Comparison of ENCODE assay signal across 18 cellular contexts in the genomic region with DNA sequence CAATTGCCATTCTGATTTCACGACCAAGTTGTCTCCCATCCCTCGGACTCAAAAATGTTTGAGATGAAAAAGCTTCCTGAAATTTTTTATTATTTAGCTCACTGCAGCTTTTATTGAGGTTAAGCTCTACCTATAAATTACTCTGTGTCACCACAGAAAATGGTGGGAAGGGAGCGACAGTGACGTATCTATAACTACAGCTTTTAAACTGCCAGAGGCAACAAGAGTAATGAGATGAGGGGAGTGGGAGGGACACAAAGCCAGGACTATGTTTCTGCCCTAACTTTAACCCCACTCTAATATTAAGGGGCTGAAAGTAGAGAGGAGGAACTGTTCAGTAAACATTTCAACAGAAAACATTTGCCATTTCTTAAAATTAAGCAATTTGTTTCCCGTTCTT. TPM values are rescaled to one million over a fixed set of nuclear protein-coding genes. Genes with fewer than 3 reads are reported as not detected.
DNase-seq lines count a peak whose midpoint lies in the region; ATAC-seq, FAIRE-seq and TF ChIP-seq lines count a peak whose summit lies in the region.
"Had no signal": no experiment of that assay in that cellular context is flagged by ENCODE, and none has a peak within 500 bp of the region (broad histone marks: within the 10 kb centered on the region; RNA-seq: fewer than 3 reads in every experiment).

No MANE protein-coding gene starts in this region.

- no peak overlapping the region for H3K56ac ChIP-seq in mesendoderm (ENCODE audit: low read length)

- H3K27me3 Mint-ChIP-seq in activated naive CD4-positive, alpha-beta T cell treated with anti-CD3 and anti-CD28 coated beads, Interleukin-2, amount 50 U/mL, for 24 hours = no peaks in the 10 kb centered on the region
- no peaks in the 10 kb centered on the region for H3K27me3 Mint-ChIP-seq in type B pancreatic cell

- peaks cover 30% of the 10 kb centered on the region for H3K36me3 Mint-ChIP-seq in activated naive CD4-positive, alpha-beta T cell treated with anti-CD3 and anti-CD28 coated beads, Interleukin-2, amount 50 U/mL, for 24 hours
- H3K36me3 Mint-ChIP-seq in type B pancreatic cell = peaks cover 41% of the 10 kb centered on the region

- H3K4me3 ChIP-seq in mesendoderm (ENCODE audit: low read length) = no peak overlapping the region
- H3K4me3 ChIP-seq: MG63, Peyer's patch had no signal

- H3K23ac ChIP-seq in mesendoderm (ENCODE audit: low read length) = no peak overlapping the region

- no peak overlapping the region for H2BK15ac ChIP-seq in mesendoderm (replicated peaks; ENCODE audit: low read depth)

- H3K4me3 Mint-ChIP-seq in activated naive CD4-positive, alpha-beta T cell treated with anti-CD3 and anti-CD28 coated beads, Interleukin-2, amount 50 U/mL, for 24 hours = no peak overlapping the region
- peak overlapping the region; percentile 11 for H3K4me3 Mint-ChIP-seq in type B pancreatic cell

- WGBS in mesendoderm (ENCODE audit: extremely low coverage, insufficient coverage, low lambda C conversion rate) = no CpG with 5 or more reads among the region's 5 CpGs

- no peaks in the 10 kb centered on the region for H3K9me3 Mint-ChIP-seq in activated naive CD4-positive, alpha-beta T cell treated with anti-CD3 and anti-CD28 coated beads, Interleukin-2, amount 50 U/mL, for 24 hours
- H3K9me3 Mint-ChIP-seq in type B pancreatic cell = no peaks in the 10 kb centered on the region

- H3K4ac ChIP-seq in mesendoderm (ENCODE audit: low read depth, low read length) = no peak overlapping the region

- no peaks in the 10 kb centered on the region for H3K27me3 ChIP-seq in mesendoderm (ENCODE audit: insufficient read depth, low read length, poor library complexity)
- H3K27me3 ChIP-seq: MG63, Peyer's patch had no signal

- peaks cover 2% of the 10 kb centered on the region for H3K36me3 ChIP-seq in mesendoderm (ENCODE audit: control insufficient read depth, insufficient read depth, low read length)

- ATAC-seq in GM21447 (IDR thresholded peaks at IDR 0.05; ENCODE audit: unreplicated experiment) = no peak

- peak overlapping the region; percentile 13 for H4K8ac ChIP-seq in mesendoderm (ENCODE audit: low read depth, low read length)

- H2BK120ac ChIP-seq in mesendoderm (ENCODE audit: low read depth, low read length) = no peak overlapping the region

- peaks cover 16% of the 10 kb centered on the region for H3K79me1 ChIP-seq in mesendoderm (ENCODE audit: low read length)

- TF ChIP-seq CTCF in type B pancreatic cell (conservative IDR thresholded peaks at IDR 0.05) = no peak

- no peak overlapping the region for H4K5ac ChIP-seq in mesendoderm (ENCODE audit: low read length)

- H3K27ac Mint-ChIP-seq in activated naive CD4-positive, alpha-beta T cell treated with anti-CD3 and anti-CD28 coated beads, Interleukin-2, amount 50 U/mL, for 24 hours = peak overlapping the region; percentile 55
- peak overlapping the region; percentile 50 for H3K27ac Mint-ChIP-seq in type B pancreatic cell

- DNase-seq in activated naive CD4-positive, alpha-beta T cell treated with Interleukin-2 at 50 U/mL for 16 hours = no peak
- DNase-seq in HTR-8/SVneo (ENCODE audit: insufficient read length, low spot score) (peak; percentile 37), mesendoderm (no peak), type B pancreatic cell (ENCODE audit: extremely low spot score, unreplicated experiment) (no peak), NCI-H524 (lab: John Stamatoyannopoulos, UW) (no peak), AG08395 (ENCODE audit: low spot score) (no peak)
- DNase-seq: HCEC 1CT, KG1, MG63, NCI-H1092 treated with DMSO at 0.1 percent for 48 hours, NCI-H1694 treated with DMSO at 0.1 percent for 48 hours, NCI-H446, NCI-H774, Peyer's patch, SHP77 treated with DMSO at 0.1 percent for 48 hours, SW 1271 had no signal

- H3K9ac ChIP-seq in mesendoderm (ENCODE audit: low read length) = no peak overlapping the region

- peaks cover 27% of the 10 kb centered on the region for H3K79me2 ChIP-seq in mesendoderm (ENCODE audit: control insufficient read depth, insufficient read depth, low read length)

- H3K4me2 ChIP-seq in mesendoderm (ENCODE audit: low read length) = no peak overlapping the region

- peaks cover 12% of the 10 kb centered on the region for H3K4me1 ChIP-seq in mesendoderm (ENCODE audit: control insufficient read depth, low read depth, low read length)
- H3K4me1 ChIP-seq: Peyer's patch had no signal

- H2AK5ac ChIP-seq in mesendoderm (ENCODE audit: low read length) = no peak overlapping the region

- no peak for FAIRE-seq in HTR-8/SVneo (lab: Jason Lieb, UNC)

- H2BK5ac ChIP-seq in mesendoderm (ENCODE audit: low read length) = no peak overlapping the region

- H3K27ac ChIP-seq in mesendoderm (ENCODE audit: low read depth, low read length) = no peak overlapping the region
- H3K27ac ChIP-seq: Peyer's patch had no signal

- H3K18ac ChIP-seq in mesendoderm (ENCODE audit: low read length) = no peak overlapping the region

- peaks cover 66% of the 10 kb centered on the region for H3K4me1 Mint-ChIP-seq in activated naive CD4-positive, alpha-beta T cell treated with anti-CD3 and anti-CD28 coated beads, Interleukin-2, amount 50 U/mL, for 24 hours
- peaks cover 35% of the 10 kb centered on the region for H3K4me1 Mint-ChIP-seq in type B pancreatic cell (ENCODE audit: unreplicated experiment)

RNA-seq across cellular contexts. Expression of gene SMAD2, which starts 37.4 kb away (rescaled TPM):
- 51.5 TPM for polyA plus RNA-seq in mesendoderm (2013, experiment 1 of 2)
- 53.8 TPM for polyA plus RNA-seq in mesendoderm (2013, experiment 2 of 2)
- 97.8 and 111 TPM in 2 replicates for total RNA-seq in type B pancreatic cell (ENCODE audit: low replicate concordance)
